Comparison of ENCODE assay signal across 23 cellular contexts in genomic region chr22:47782461-47783075, GRCh38.
DNase-seq lines count a peak whose midpoint lies in the region; ATAC-seq and TF ChIP-seq lines count a peak whose summit lies in the region.
"Had no signal": no experiment of that assay in that cellular context is flagged by ENCODE, and none has a peak within 500 bp of the region (broad histone marks: within the 10 kb centered on the region; RNA-seq: fewer than 3 reads in every experiment).

No MANE protein-coding gene starts in this region.

- peaks cover 0 to 9% (median 0%) of the 10 kb centered on the region in 3 donors for H3K36me3 Mint-ChIP-seq in naive thymus-derived CD8-positive, alpha-beta T cell

- H3K4me3 Mint-ChIP-seq in naive thymus-derived CD8-positive, alpha-beta T cell: no peak overlapping the region
- H3K4me3 Mint-ChIP-seq: CD4-positive, alpha-beta memory T cell had no signal

- H3K27ac Mint-ChIP-seq in naive thymus-derived CD8-positive, alpha-beta T cell: peak overlapping the region in 1 of 10 donors; percentile 63

- H3K9me3 ChIP-seq in right atrium auricular region: peaks cover 0 to 9% of the 10 kb centered on the region in 2 donors
- peaks cover 0 to 21% (median 13%) of the 10 kb centered on the region in 8 donors for H3K9me3 ChIP-seq in spleen
- no peaks in the 10 kb centered on the region for H3K9me3 ChIP-seq in ascending aorta
- H3K9me3 ChIP-seq: MG63 had no signal

- WGBS in spleen, 5 donors: 69 to 75% (median 73%) methylated on average over 9 to 12 of the region's 12 CpGs

- POLR2A ChIA-PET in naive thymus-derived CD8-positive, alpha-beta T cell (lab: Charles Lee): no interaction called here

- no peak overlapping the region for H3K4me3 ChIP-seq in right atrium auricular region
- H3K4me3 ChIP-seq in spleen: no peak overlapping the region
- H3K4me3 ChIP-seq in ascending aorta: no peak overlapping the region
- H3K4me3 ChIP-seq: BLaER1 treated with 17β-estradiol and CSF1 and Interleukin-3, amounts not matched to agents 10 nM and 100 nM; GM12878; MG63 had no signal

- H3K4me1 ChIP-seq in right atrium auricular region: no peaks in the 10 kb centered on the region
- H3K4me1 ChIP-seq in spleen: no peaks in the 10 kb centered on the region
- no peaks in the 10 kb centered on the region for H3K4me1 ChIP-seq in ascending aorta
- H3K4me1 ChIP-seq: BLaER1 treated with 17β-estradiol and CSF1 and Interleukin-3, amounts not matched to agents 10 nM and 100 nM had no signal

- no peaks in the 10 kb centered on the region for H3K4me1 Mint-ChIP-seq in naive thymus-derived CD8-positive, alpha-beta T cell
- H3K4me1 Mint-ChIP-seq: CD4-positive, alpha-beta memory T cell had no signal

- DNase-seq in right atrium auricular region (ENCODE audit: low spot score): peak; percentile 43
- DNase-seq in Right ventricle myocardium inferior (ENCODE audit: missing footprints): no peak
- peak; percentile 36 for DNase-seq in islet precursor cell
- peak; percentile 40 for DNase-seq in spleen
- DNase-seq in ascending aorta (ENCODE audit: low spot score in 2 of 2): no peak
- DNase-seq in naive thymus-derived CD8-positive, alpha-beta T cell: no peak
- DNase-seq: AML-193; CD4-positive, alpha-beta memory T cell; COR-L47; DMS53; GOT3; HCEC 1CT; IMR-90; KG1; MG63; NCI-H1105 treated with DMSO at 0.1 percent for 48 hours; NCI-H2029; NCI-H526 treated with DMSO at 0.1 percent for 48 hours; RPMI8226; SHP77 had no signal

- TF ChIP-seq CTCF in right atrium auricular region (IDR thresholded peaks at IDR 0.05): no peak
- TF ChIP-seq CTCF in spleen (IDR thresholded peaks at IDR 0.05 in 8 of 11, conservative IDR thresholded peaks at IDR 0.05 in 3 of 11): no peak
- TF ChIP-seq CTCF in ascending aorta (IDR thresholded peaks at IDR 0.05): no peak

- no peaks in the 10 kb centered on the region for H3K27me3 ChIP-seq in right atrium auricular region
- peaks cover 0 to 43% (median 0%) of the 10 kb centered on the region in 7 donors for H3K27me3 ChIP-seq in spleen (replicated peaks in 1 of 7)
- no peaks in the 10 kb centered on the region for H3K27me3 ChIP-seq in ascending aorta
- H3K27me3 ChIP-seq: BLaER1 treated with 17β-estradiol and CSF1 and Interleukin-3, amounts not matched to agents 10 nM and 100 nM; MG63 had no signal

- no peak for TF ChIP-seq POLR2A in spleen (IDR thresholded peaks at IDR 0.05)

- no peak for ATAC-seq in Right ventricle myocardium inferior
- ATAC-seq in GM21786 (IDR thresholded peaks at IDR 0.05; ENCODE audit: unreplicated experiment): no peak
- no peak for ATAC-seq in naive thymus-derived CD8-positive, alpha-beta T cell
- ATAC-seq: GM12878 had no signal

- no peak overlapping the region for H3K27ac ChIP-seq in right atrium auricular region
- no peak overlapping the region for H3K27ac ChIP-seq in spleen
- H3K27ac ChIP-seq in ascending aorta: no peak overlapping the region
- H3K27ac ChIP-seq: BLaER1 treated with 17β-estradiol and CSF1 and Interleukin-3, amounts not matched to agents 10 nM and 100 nM had no signal

- H3K36me3 ChIP-seq in right atrium auricular region (no peaks in the 10 kb centered on the region), spleen (no peaks in the 10 kb centered on the region), ascending aorta (no peaks in the 10 kb centered on the region)
- H3K36me3 ChIP-seq: BLaER1 treated with 17β-estradiol and CSF1 and Interleukin-3, amounts not matched to agents 10 nM and 100 nM; MG63 had no signal

- H3K27me3 Mint-ChIP-seq in naive thymus-derived CD8-positive, alpha-beta T cell: peaks cover 2 to 44% (median 26%) of the 10 kb centered on the region in 5 donors

- intact Hi-C loops in Right ventricle myocardium inferior (cut with DNase I) (no loop called here), spleen (cut with DNase I; ENCODE audit: low total_unique reads) (no loop called here), ascending aorta (cut with DNase I) (no loop called here)

- H3K9me3 Mint-ChIP-seq in naive thymus-derived CD8-positive, alpha-beta T cell: peaks cover 0 to 15% (median 3%) of the 10 kb centered on the region in 9 donors

Comparison
In these comparisons a context has a peak if more than half of its experiments do, and no peak if none do; other contexts are left out.
1. DNase-seq: peak in right atrium auricular region (single experiment), islet precursor cell (single experiment) and spleen (single experiment); none in Right ventricle myocardium inferior (single experiment), ascending aorta (0 of 2) and naive thymus-derived CD8-positive, alpha-beta T cell (0 of 10).